ENCODE assay signal across 30 cellular contexts in genomic region chr10:130193033-130193432, GRCh38.
"Had no signal": no experiment of that assay in that cellular context is flagged by ENCODE, and none has a peak within 500 bp of the region (broad histone marks: within the 10 kb centered on the region; RNA-seq: fewer than 3 reads in every experiment).

No MANE protein-coding gene starts in this region.

- H3K4me1 ChIP-seq: breast epithelium, colonic mucosa had no signal

- H3K36me3 Mint-ChIP-seq: activated CD8-positive, alpha-beta memory T cell treated with anti-CD3 and anti-CD28 coated beads, Interleukin-2, amount 10 ng/mL, durations not matched to agents 7 days and 5 days; activated naive CD4-positive, alpha-beta T cell treated with anti-CD3 and anti-CD28 coated beads, Interleukin-2, amount 10 ng/mL, durations not matched to agents 7 days and 5 days; activated naive CD4-positive, alpha-beta T cell treated with anti-CD3 and anti-CD28 coated beads, Interleukin-2, amount 50 U/mL, for 72 hours; activated naive CD8-positive, alpha-beta T cell treated with anti-CD3 and anti-CD28 coated beads, Interleukin-2, amount 10 ng/mL, durations not matched to agents 7 days and 5 days; brain had no signal

- H3K4me3 Mint-ChIP-seq: activated CD4-positive, alpha-beta memory T cell treated with anti-CD3 and anti-CD28 coated beads for 36 hours; activated CD4-positive, alpha-beta T cell treated with anti-CD3 and anti-CD28 coated beads for 36 hours; activated CD4-positive, alpha-beta T cell treated with anti-CD3 and anti-CD28 coated beads, Interleukin-2, amount 10 ng/mL, durations not matched to agents 24 days and 14 days; activated CD8-positive, alpha-beta memory T cell treated with anti-CD3 and anti-CD28 coated beads, Interleukin-2, amount 10 ng/mL, durations not matched to agents 7 days and 5 days; activated CD8-positive, alpha-beta T cell treated with anti-CD3 and anti-CD28 coated beads, Interleukin-2, amount 10 ng/mL, durations not matched to agents 7 days and 5 days; activated naive CD4-positive, alpha-beta T cell treated with anti-CD3 and anti-CD28 coated beads, Interleukin-2, amount 10 ng/mL, durations not matched to agents 7 days and 5 days; activated naive CD8-positive, alpha-beta T cell treated with anti-CD3 and anti-CD28 coated beads, Interleukin-2, amount 10 ng/mL, durations not matched to agents 7 days and 5 days; activated T-cell treated with anti-CD3 and anti-CD28 coated beads, Interleukin-2, amount 50 U/mL, for 24 hours; activated T-cell treated with anti-CD3 and anti-CD28 coated beads, Interleukin-2, amount 50 U/mL, for 72 hours had no signal

- DNase-seq: activated CD4-positive, alpha-beta memory T cell treated with anti-CD3 and anti-CD28 coated beads for 36 hours; activated CD4-positive, alpha-beta T cell treated with anti-CD3 and anti-CD28 coated beads for 36 hours; activated CD4-positive, alpha-beta T cell treated with anti-CD3 and anti-CD28 coated beads, Interleukin-2, amount 10 ng/mL, durations not matched to agents 24 days and 14 days; activated CD4-positive, CD25-positive, alpha-beta regulatory T cell; activated CD4-positive, CD25-positive, alpha-beta regulatory T cell treated with anti-CD3 and anti-CD28 coated beads, Interleukin-2, amount 50 U/mL, for 72 hours; activated CD8-positive, alpha-beta memory T cell treated with anti-CD3 and anti-CD28 coated beads, Interleukin-2, amount 10 ng/mL, durations not matched to agents 7 days and 5 days; activated CD8-positive, alpha-beta memory T cell treated with anti-CD3 and anti-CD28 coated beads, Interleukin-2, amount 50 U/mL, for 4 hours; activated CD8-positive, alpha-beta T cell treated with anti-CD3 and anti-CD28 coated beads, Interleukin-2, amount 10 ng/mL, durations not matched to agents 7 days and 5 days; activated gamma-delta T cell; activated naive CD4-positive, alpha-beta T cell; activated naive CD4-positive, alpha-beta T cell treated with anti-CD3 and anti-CD28 coated beads, Interleukin-2, amount 10 ng/mL, durations not matched to agents 7 days and 5 days; activated naive CD8-positive, alpha-beta T cell treated with anti-CD3 and anti-CD28 coated beads, Interleukin-2, amount 10 ng/mL, durations not matched to agents 7 days and 5 days; activated T-cell treated with anti-CD3 and anti-CD28 coated beads, Interleukin-2, amount 50 U/mL, for 24 hours; activated T-cell treated with anti-CD3 and anti-CD28 coated beads, Interleukin-2, amount 50 U/mL, for 72 hours; central memory CD4-positive, alpha-beta T cell; cerebellar nuclear complex; colonic mucosa; effector CD8-positive, alpha-beta T cell; esophagus squamous epithelium; foreskin melanocyte; T-helper 2 cell had no signal

- H3K4me1 Mint-ChIP-seq: activated naive CD8-positive, alpha-beta T cell treated with anti-CD3 and anti-CD28 coated beads, Interleukin-2, amount 10 ng/mL, durations not matched to agents 7 days and 5 days had no signal

- H3K9me3 ChIP-seq: ascending aorta, breast epithelium, colonic mucosa, esophagus squamous epithelium, gastroesophageal sphincter had no signal

- H3K9me3 Mint-ChIP-seq: activated CD4-positive, alpha-beta memory T cell treated with anti-CD3 and anti-CD28 coated beads for 36 hours; activated CD4-positive, alpha-beta T cell treated with anti-CD3 and anti-CD28 coated beads, Interleukin-2, amount 10 ng/mL, durations not matched to agents 24 days and 14 days; activated naive CD4-positive, alpha-beta T cell treated with anti-CD3 and anti-CD28 coated beads, Interleukin-2, amount 10 ng/mL, durations not matched to agents 7 days and 5 days; activated naive CD4-positive, alpha-beta T cell treated with anti-CD3 and anti-CD28 coated beads, Interleukin-2, amount 50 U/mL, for 72 hours; activated naive CD8-positive, alpha-beta T cell treated with anti-CD3 and anti-CD28 coated beads, Interleukin-2, amount 10 ng/mL, durations not matched to agents 7 days and 5 days; activated T-cell treated with anti-CD3 and anti-CD28 coated beads, Interleukin-2, amount 50 U/mL, for 24 hours; activated T-cell treated with anti-CD3 and anti-CD28 coated beads, Interleukin-2, amount 50 U/mL, for 72 hours; brain had no signal

- H3K4me3 ChIP-seq: ascending aorta, breast epithelium, cardiac muscle cell, colonic mucosa, esophagus squamous epithelium, gastroesophageal sphincter had no signal

- H3K36me3 ChIP-seq: ascending aorta, breast epithelium, cardiac muscle cell, colonic mucosa had no signal

- H3K27me3 ChIP-seq: ascending aorta, breast epithelium, cardiac muscle cell, colonic mucosa had no signal

- H3K27ac Mint-ChIP-seq: activated CD4-positive, alpha-beta memory T cell treated with anti-CD3 and anti-CD28 coated beads for 36 hours; activated CD4-positive, alpha-beta T cell treated with anti-CD3 and anti-CD28 coated beads for 36 hours; activated CD4-positive, alpha-beta T cell treated with anti-CD3 and anti-CD28 coated beads, Interleukin-2, amount 10 ng/mL, durations not matched to agents 24 days and 14 days; activated CD8-positive, alpha-beta memory T cell treated with anti-CD3 and anti-CD28 coated beads, Interleukin-2, amount 10 ng/mL, durations not matched to agents 7 days and 5 days; activated CD8-positive, alpha-beta T cell treated with anti-CD3 and anti-CD28 coated beads, Interleukin-2, amount 10 ng/mL, durations not matched to agents 7 days and 5 days; activated naive CD4-positive, alpha-beta T cell treated with anti-CD3 and anti-CD28 coated beads, Interleukin-2, amount 10 ng/mL, durations not matched to agents 7 days and 5 days; activated naive CD4-positive, alpha-beta T cell treated with anti-CD3 and anti-CD28 coated beads, Interleukin-2, amount 50 U/mL, for 72 hours; activated naive CD8-positive, alpha-beta T cell treated with anti-CD3 and anti-CD28 coated beads, Interleukin-2, amount 10 ng/mL, durations not matched to agents 7 days and 5 days; activated T-cell treated with anti-CD3 and anti-CD28 coated beads, Interleukin-2, amount 50 U/mL, for 24 hours; activated T-cell treated with anti-CD3 and anti-CD28 coated beads, Interleukin-2, amount 50 U/mL, for 72 hours had no signal

- ATAC-seq: activated CD4-positive, alpha-beta T cell treated with anti-CD3 and anti-CD28 coated beads for 36 hours; activated CD8-positive, alpha-beta memory T cell treated with anti-CD3 and anti-CD28 coated beads, Interleukin-2, amount 10 ng/mL, durations not matched to agents 7 days and 5 days; activated CD8-positive, alpha-beta T cell treated with anti-CD3 and anti-CD28 coated beads, Interleukin-2, amount 10 ng/mL, durations not matched to agents 7 days and 5 days; activated naive CD4-positive, alpha-beta T cell treated with anti-CD3 and anti-CD28 coated beads, Interleukin-2, amount 50 U/mL, for 72 hours; activated T-cell treated with anti-CD3 and anti-CD28 coated beads, Interleukin-2, amount 50 U/mL, for 72 hours; gastroesophageal sphincter had no signal

- FAIRE-seq: endometrium, endothelial cell of umbilical vein had no signal

- H3K27ac ChIP-seq: ascending aorta, breast epithelium, cardiac muscle cell, colonic mucosa, epithelial cell of prostate, esophagus squamous epithelium, gastroesophageal sphincter had no signal
